Comparison of ENCODE assay signal across 8 cellular contexts in the genomic region with DNA sequence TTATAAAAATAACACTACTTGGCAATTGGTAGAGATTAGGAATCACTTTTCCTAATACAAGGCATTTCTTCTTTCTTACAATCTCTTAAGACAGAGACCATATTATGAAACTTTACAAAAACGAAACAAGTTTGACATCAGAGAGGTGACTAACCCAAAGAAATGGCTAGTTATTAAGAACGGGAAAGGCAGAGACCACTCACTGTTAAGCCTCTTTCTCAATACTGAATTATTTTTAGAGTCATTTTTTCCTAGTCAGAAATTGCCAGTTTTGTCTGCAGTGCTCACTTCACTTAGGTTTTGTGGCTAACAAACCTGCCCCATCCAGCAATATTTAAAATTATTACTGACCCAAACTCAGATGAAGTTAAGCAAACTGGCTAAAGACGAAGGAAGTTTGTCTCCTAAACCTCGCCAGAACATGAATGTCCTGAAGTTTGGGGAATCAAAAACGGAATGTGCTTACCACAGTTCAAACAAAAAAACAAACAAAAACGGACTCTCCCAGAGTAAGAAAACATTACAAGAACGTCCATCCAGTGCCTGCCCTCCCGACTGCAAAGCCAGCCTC. TPM values are rescaled to one million over a fixed set of nuclear protein-coding genes. Genes with fewer than 3 reads are reported as not detected.
DNase-seq lines count a peak whose midpoint lies in the region; ATAC-seq and TF ChIP-seq lines count a peak whose summit lies in the region.

No MANE protein-coding gene starts in this region.

- 0% methylated on average over 8 of the region's 8 CpGs for WGBS in body of pancreas, 2 donors

- H3K9me3 ChIP-seq in body of pancreas: no peaks in the 10 kb centered on the region
- H3K9me3 ChIP-seq in left lung: no peaks in the 10 kb centered on the region

- no peaks in the 10 kb centered on the region for H3K27me3 ChIP-seq in body of pancreas
- H3K27me3 ChIP-seq in left lung: no peaks in the 10 kb centered on the region

- peak overlapping the region; percentile 100 for H3K27ac ChIP-seq in body of pancreas
- H3K27ac ChIP-seq in left lung: peak overlapping the region; percentile 99 to 100
- peak overlapping the region; percentile 89 for H3K27ac ChIP-seq in temporal lobe (ENCODE audit: low read depth, low read length)

- H3K27ac Mint-ChIP-seq in HFFc6: peak overlapping the region; percentile 99

- peaks cover 58% of the 10 kb centered on the region for H3K4me1 ChIP-seq in body of pancreas
- peaks cover 9 to 48% of the 10 kb centered on the region in 2 donors for H3K4me1 ChIP-seq in left lung

- H3K4me1 Mint-ChIP-seq in HFFc6 (ENCODE audit: low read depth): peaks cover 42% of the 10 kb centered on the region

- no peaks in the 10 kb centered on the region for H3K36me3 ChIP-seq in body of pancreas (replicated peaks in 1 of 2; ENCODE audit: insufficient read depth in 1 of 2, low read depth in 2 of 2)
- H3K36me3 ChIP-seq in left lung: no peaks in the 10 kb centered on the region

- no peaks in the 10 kb centered on the region for H3K9me3 Mint-ChIP-seq in HFFc6

- no peak for TF ChIP-seq POLR2A in body of pancreas (IDR thresholded peaks at IDR 0.05)

- no peak for TF ChIP-seq CTCF in HFFc6 (IDR thresholded peaks at IDR 0.05)
- no peak for TF ChIP-seq CTCF in body of pancreas (IDR thresholded peaks at IDR 0.05)
- TF ChIP-seq CTCF in left lung (IDR thresholded peaks at IDR 0.05): no peak

- intact Hi-C loops in body of pancreas (cut with DNase I): no loop called here
- intact Hi-C loops in left lung (cut with DNase I): no loop called here

- no peak for ATAC-seq in body of pancreas
- peak; percentile 4 for ATAC-seq in left lung

- H3K4me3 Mint-ChIP-seq in HFFc6: peak overlapping the region; percentile 98

- H3K27me3 Mint-ChIP-seq in HFFc6 (ENCODE audit: insufficient read depth): no peaks in the 10 kb centered on the region; the same call in 1 of the 2 replicates

- H3K36me3 Mint-ChIP-seq in HFFc6 (ENCODE audit: low read depth): no peaks in the 10 kb centered on the region

- H3K4me3 ChIP-seq in body of pancreas (peak overlapping the region; percentile 1 to 43), left lung (peak overlapping the region; percentile 72 to 76)

- peak; percentile 60 for DNase-seq in DMS 273 (lab: John Stamatoyannopoulos, UW; ENCODE audit: unreplicated experiment)
- no peak for DNase-seq in DMS 273 treated with DMSO at 0.1 percent for 48 hours (lab: John Stamatoyannopoulos, UW)
- peak; percentile 67 for DNase-seq in HFFc6
- peak; percentile 45 for DNase-seq in NCI-H2227 (lab: John Stamatoyannopoulos, UW; ENCODE audit: unreplicated experiment)
- no peak for DNase-seq in body of pancreas
- DNase-seq in left lung: no peak
- DNase-seq in NCI-H1105 (lab: John Stamatoyannopoulos, UW): no peak

RNA-seq across cellular contexts. Expression of gene KANSL1L, which starts 1.3 kb away (rescaled TPM):
- total RNA-seq in HFFc6 (2021; fragmentation: NEBNext Ultra II Directional; extraction: Animal tissue kit (Norgen Biotek cat#: 25700)): 1 to 10 TPM; 3.3 to 6.0 (median 4.8) TPM
- total RNA-seq in body of pancreas: 10 to 100 TPM; 26.5 to 94.9 TPM
- 10 to 100 TPM; 29.6 to 31.5 TPM for total RNA-seq in left lung
- 63.4 TPM for total RNA-seq in temporal lobe

RNA-seq across cellular contexts. Expression of gene ACADL, which starts 55.3 kb away (rescaled TPM):
- total RNA-seq in HFFc6 (2021; fragmentation: NEBNext Ultra II Directional; extraction: Animal tissue kit (Norgen Biotek cat#: 25700)): not detected
- total RNA-seq in body of pancreas (10 to 100 TPM; 26.4 to 56.6 TPM), left lung (10 to 100 TPM; 17.0 to 32.9 TPM), temporal lobe (4.7 TPM)

Comparison
In these comparisons a context has a peak if more than half of its experiments do, and no peak if none do; other contexts are left out.
1. DNase-seq: peak in DMS 273 (single experiment), HFFc6 (single experiment) and NCI-H2227 (single experiment); none in DMS 273 treated with DMSO at 0.1 percent for 48 hours (single experiment), body of pancreas (0 of 4), left lung (0 of 2) and NCI-H1105 (single experiment).
2. Peak in every context shown above with its lines, with median percentiles within 50 percentile points of each other: H3K27ac ChIP-seq.